8 cellular contexts compared by ENCODE assay signal in genomic region chrX:140091276-140091886, GRCh38.
A peak's percentile ranks its signal among the peaks of the same experiment; 100 is the strongest.
DNase-seq lines count a peak whose midpoint lies in the region; ATAC-seq and TF ChIP-seq lines count a peak whose summit lies in the region.

No MANE protein-coding gene starts in this region.

- H3K27me3 ChIP-seq in ACC112 (ENCODE audit: insufficient read depth, low read length) (peaks cover 16% of the 10 kb centered on the region), ascending aorta (no peaks in the 10 kb centered on the region), iPS-18a (ENCODE audit: control insufficient read depth, insufficient read depth, low read length) (peaks cover 4% of the 10 kb centered on the region)

- H3K4me3 ChIP-seq in ACC112 (ENCODE audit: low read depth, low read length) (peak overlapping the region; percentile 29; the same call in 1 of the 2 replicates), ascending aorta (peak overlapping the region; percentile 50 to 58), iPS-18a (ENCODE audit: low read length) (peak overlapping the region; percentile 47)

- H3K27ac ChIP-seq in ACC112 (ENCODE audit: low read depth, low read length) (no peak overlapping the region), ascending aorta (no peak overlapping the region), iPS-18a (ENCODE audit: low read length) (no peak overlapping the region)

- H3K4me1 ChIP-seq in ACC112 (ENCODE audit: control insufficient read depth, insufficient read depth, low read length, unreplicated experiment) (no peaks in the 10 kb centered on the region), ascending aorta (no peaks in the 10 kb centered on the region), iPS-18a (ENCODE audit: control insufficient read depth, low read depth, low read length) (peaks cover 7% of the 10 kb centered on the region)

- intact Hi-C loops in ascending aorta (cut with DNase I), result no loop called here

- peak; percentile 78 for ATAC-seq in GM19438 (IDR thresholded peaks at IDR 0.05; ENCODE audit: low read depth, unreplicated experiment)

- H3K9ac ChIP-seq in iPS-18a (ENCODE audit: low read length), result no peak overlapping the region

- no peak overlapping the region for H2AFZ ChIP-seq in ACC112 (ENCODE audit: low read length, unreplicated experiment)

- no peaks in the 10 kb centered on the region for H3K79me2 ChIP-seq in ACC112 (ENCODE audit: control insufficient read depth, insufficient read depth, low read length, unreplicated experiment)

- no peak for TF ChIP-seq CTCF in ascending aorta (IDR thresholded peaks at IDR 0.05)

- peak; percentile 39 to 60 for DNase-seq in NCI-H1930 (lab: John Stamatoyannopoulos, UW)
- DNase-seq in ascending aorta (ENCODE audit: low spot score in 2 of 2), result no peak
- peak; percentile 0 to 9 for DNase-seq in stimulated activated CD4-positive, alpha-beta T cell treated with anti-CD3 and anti-CD28 coated beads, Interleukin-1b, Interleukin-23, amount 100 ng/mL, for 4 hours (ENCODE audit: low read depth in 2 of 2)
- DNase-seq in DMS153 treated with DMSO at 0.1 percent for 48 hours (lab: John Stamatoyannopoulos, UW; ENCODE audit: unreplicated experiment), result no peak
- DNase-seq in foreskin melanocyte, result no peak

- no peaks in the 10 kb centered on the region for H3K36me3 ChIP-seq in ACC112 (ENCODE audit: insufficient read depth, low read length)
- no peaks in the 10 kb centered on the region for H3K36me3 ChIP-seq in ascending aorta
- no peaks in the 10 kb centered on the region for H3K36me3 ChIP-seq in iPS-18a (ENCODE audit: control insufficient read depth, low read depth, low read length)

- H3K9me3 ChIP-seq in ascending aorta, result no peaks in the 10 kb centered on the region
- H3K9me3 ChIP-seq in iPS-18a (ENCODE audit: control insufficient read depth, low read depth, low read length), result peaks cover 8% of the 10 kb centered on the region

Comparison
In these comparisons a context has a peak if more than half of its experiments do, and no peak if none do; other contexts are left out.
1. DNase-seq: peak in NCI-H1930 (2 of 2) and stimulated activated CD4-positive, alpha-beta T cell treated with anti-CD3 and anti-CD28 coated beads, Interleukin-1b, Interleukin-23, amount 100 ng/mL, for 4 hours (2 of 2); none in ascending aorta (0 of 2), DMS153 treated with DMSO at 0.1 percent for 48 hours (single experiment) and foreskin melanocyte (single experiment).
2. Peak in every context shown above with its lines, with median percentiles within 50 percentile points of each other: H3K4me3 ChIP-seq.